Comparison of ENCODE assay signal across 16 cellular contexts in the genomic region with DNA sequence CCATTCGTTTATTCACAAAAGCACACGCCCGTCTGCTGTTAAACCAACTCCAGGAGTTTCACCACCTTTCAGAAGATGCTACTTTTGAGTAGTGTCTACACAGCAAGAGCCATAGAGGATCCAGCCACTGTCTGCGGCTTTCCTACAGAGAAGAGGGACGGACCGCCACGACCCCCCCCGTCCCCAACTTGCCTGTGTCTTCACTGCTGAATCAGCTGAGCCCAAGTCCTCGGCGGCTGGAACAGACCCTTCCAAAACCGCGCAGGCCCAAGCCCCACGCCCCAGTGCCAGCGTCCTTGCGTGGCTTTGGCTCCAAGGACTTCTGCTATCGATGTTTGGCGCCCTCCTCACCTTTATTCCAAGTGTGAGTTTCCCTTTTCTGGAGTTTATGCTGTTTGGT.
A peak's percentile ranks its signal among the peaks of the same experiment; 100 is the strongest.
DNase-seq lines count a peak whose midpoint lies in the region; ATAC-seq, FAIRE-seq and TF ChIP-seq lines count a peak whose summit lies in the region.
"Had no signal": no experiment of that assay in that cellular context is flagged by ENCODE, and none has a peak within 500 bp of the region (broad histone marks: within the 10 kb centered on the region; RNA-seq: fewer than 3 reads in every experiment).

No MANE protein-coding gene starts in this region.

- H3K27me3 ChIP-seq in spleen (replicated peaks in 1 of 7): peaks cover 0 to 66% (median 18%) of the 10 kb centered on the region in 7 donors
- peaks cover 17% of the 10 kb centered on the region for H3K27me3 ChIP-seq in endodermal cell (ENCODE audit: control insufficient read depth, insufficient read depth, low read length, poor library complexity, severe bottlenecking)

- DNase-seq in cardiac septum (ENCODE audit: low spot score) (peak; percentile 67), left ventricle myocardium superior (no peak), chondrocyte (ENCODE audit: low spot score) (peak; percentile 68), kidney (peak; percentile 35), spleen (peak; percentile 51), NCI-H2171 (lab: John Stamatoyannopoulos, UW) (no peak), GM10266 (ENCODE audit: extremely low spot score) (no peak), endodermal cell (no peak)
- DNase-seq: DND-41, GDM1, IMR-90 had no signal

- H3K9me3 Mint-ChIP-seq in chondrocyte (ENCODE audit: low read depth) (peaks cover 10% of the 10 kb centered on the region), endodermal cell (peaks cover 15% of the 10 kb centered on the region)

- intact Hi-C loops in cardiac septum (cut with DNase I): loop anchor here (10.0 kb wide), 1 partner anchor 164 kb away; no protein-coding TSS in a partner anchor
- intact Hi-C loops in left ventricle myocardium superior (cut with micrococcal nuclease): loop anchor here (10.0 kb wide), 1 partner anchor 966 kb away; no protein-coding TSS in a partner anchor
- intact Hi-C loops in kidney (cut with DNase I): loop anchor here (10.0 kb wide), 1 partner anchor 966 kb away; no protein-coding TSS in a partner anchor
- intact Hi-C loops in spleen (cut with DNase I; ENCODE audit: low total_unique reads): loop anchor here (5.0 kb wide), 1 partner anchor 964 kb away; no protein-coding TSS in a partner anchor

- H3K27me3 Mint-ChIP-seq in chondrocyte (ENCODE audit: low read depth) (peaks cover 34% of the 10 kb centered on the region), endodermal cell (ENCODE audit: insufficient read depth) (peaks cover 31% of the 10 kb centered on the region)

- H3K27ac Mint-ChIP-seq in chondrocyte (ENCODE audit: unreplicated experiment) (no peak overlapping the region), endodermal cell (no peak overlapping the region)
- H3K27ac Mint-ChIP-seq: CD14-positive monocyte; CD8-positive, alpha-beta T cell had no signal

- H3K36me3 Mint-ChIP-seq in chondrocyte (ENCODE audit: low read depth) (peaks cover 5% of the 10 kb centered on the region), endodermal cell (ENCODE audit: low read depth) (no peaks in the 10 kb centered on the region)
- H3K36me3 Mint-ChIP-seq: CD14-positive monocyte; CD8-positive, alpha-beta T cell had no signal

- ATAC-seq in left ventricle myocardium superior: no peak
- ATAC-seq: CD8-positive, alpha-beta T cell; HCT116 had no signal

- TF ChIP-seq POLR2A in spleen (IDR thresholded peaks at IDR 0.05): no peak

- H3K4me1 ChIP-seq in kidney (ENCODE audit: control insufficient read depth in 1 of 2, insufficient read depth in 1 of 2, low read depth in 1 of 2, low read length in 2 of 2): no peaks in the 10 kb centered on the region
- peaks cover 0 to 8% (median 2%) of the 10 kb centered on the region in 6 donors for H3K4me1 ChIP-seq in spleen
- H3K4me1 ChIP-seq in endodermal cell (ENCODE audit: control insufficient read depth, insufficient read depth, low read length): no peaks in the 10 kb centered on the region
- H3K4me1 ChIP-seq: Caco-2 had no signal

- H3K4me1 Mint-ChIP-seq in chondrocyte (ENCODE audit: low read depth) (no peaks in the 10 kb centered on the region), endodermal cell (no peaks in the 10 kb centered on the region)

- H3K4me3 ChIP-seq in kidney (ENCODE audit: low read length in 2 of 2) (no peak overlapping the region), spleen (no peak overlapping the region), endodermal cell (ENCODE audit: low read length) (no peak overlapping the region)

- 80 to 89% (median 88%) methylated on average over 17 of the region's 17 CpGs for WGBS in spleen, 5 donors
- WGBS in endodermal cell (ENCODE audit: insufficient coverage in 1 of 2, insufficient read length in 1 of 2), 2 experiments: 92 to 95% methylated on average over 15 to 17 of the region's 17 CpGs

- H3K27ac ChIP-seq in kidney (ENCODE audit: low read depth in 2 of 2, low read length in 2 of 2) (no peak overlapping the region), spleen (no peak overlapping the region), endodermal cell (ENCODE audit: low read depth, low read length) (no peak overlapping the region)

- no peak for TF ChIP-seq CTCF in chondrocyte (IDR thresholded peaks at IDR 0.05)
- TF ChIP-seq CTCF in kidney (IDR thresholded peaks at IDR 0.05; ENCODE audit: borderline replicate concordance, extremely low read depth, insufficient read depth): no peak
- TF ChIP-seq CTCF in spleen (IDR thresholded peaks at IDR 0.05 in 8 of 11, conservative IDR thresholded peaks at IDR 0.05 in 3 of 11): no peak
- TF ChIP-seq CTCF in GM10266 (IDR thresholded peaks at IDR 0.05; ENCODE audit: control insufficient read depth, insufficient read depth, low read depth, missing control alignments): no peak
- TF ChIP-seq CTCF in endodermal cell (conservative IDR thresholded peaks at IDR 0.05): no peak

- H3K4me3 Mint-ChIP-seq in chondrocyte (ENCODE audit: unreplicated experiment) (no peak overlapping the region), endodermal cell (no peak overlapping the region)
- H3K4me3 Mint-ChIP-seq: CD14-positive monocyte; CD8-positive, alpha-beta T cell had no signal

- H3K9ac ChIP-seq in kidney (ENCODE audit: low read length in 2 of 2) (no peak overlapping the region), endodermal cell (ENCODE audit: extremely low read depth, low read length, poor library complexity, severe bottlenecking) (no peak overlapping the region)

- H3K36me3 ChIP-seq in kidney (ENCODE audit: control insufficient read depth in 1 of 2, insufficient read depth in 2 of 2, low read length in 2 of 2): no peaks in the 10 kb centered on the region
- no peaks in the 10 kb centered on the region for H3K36me3 ChIP-seq in spleen
- H3K36me3 ChIP-seq in endodermal cell (ENCODE audit: control insufficient read depth, insufficient read depth, low read length): no peaks in the 10 kb centered on the region

- no peak for FAIRE-seq in kidney (lab: Jason Lieb, UNC)
- FAIRE-seq: A204.1 had no signal

- H3K9me3 ChIP-seq in kidney (ENCODE audit: control insufficient read depth in 1 of 2, low read length in 2 of 2): peaks cover 2 to 5% of the 10 kb centered on the region in 2 donors
- peaks cover 0 to 20% (median 14%) of the 10 kb centered on the region in 8 donors for H3K9me3 ChIP-seq in spleen
- H3K9me3 ChIP-seq in endodermal cell (ENCODE audit: control insufficient read depth, low read length): peaks cover 10% of the 10 kb centered on the region

Comparison
In these comparisons a context has a peak if more than half of its experiments do, and no peak if none do; other contexts are left out.
1. DNase-seq: peak in cardiac septum (single experiment), chondrocyte (single experiment), kidney (single experiment) and spleen (single experiment); none in left ventricle myocardium superior (single experiment), NCI-H2171 (single experiment), GM10266 (single experiment) and endodermal cell (single experiment).